15 cellular contexts compared by ENCODE assay signal in the genomic region with DNA sequence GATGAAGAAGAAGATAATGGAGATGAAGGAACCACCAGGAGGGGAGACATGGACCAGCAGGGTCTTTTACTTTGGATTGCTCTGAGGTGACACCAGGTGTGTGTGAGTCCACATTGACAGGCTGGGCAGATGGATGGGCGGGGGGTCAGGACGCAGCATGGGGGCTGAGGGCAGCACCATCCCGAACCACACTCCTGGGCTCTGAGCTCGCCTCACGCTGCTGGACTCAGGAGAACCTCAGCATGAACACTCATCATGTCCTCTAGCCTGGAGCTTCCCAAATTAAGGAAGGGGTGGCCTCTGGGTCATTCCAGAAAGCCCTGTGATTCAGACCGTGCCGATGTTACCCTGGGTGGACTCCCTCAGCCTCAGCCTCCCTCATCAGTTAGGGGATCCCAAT. TPM values are rescaled to one million over a fixed set of nuclear protein-coding genes. Genes with fewer than 3 reads are reported as not detected.
A peak's percentile ranks its signal among the peaks of the same experiment; 100 is the strongest.
DNase-seq lines count a peak whose midpoint lies in the region; ATAC-seq and TF ChIP-seq lines count a peak whose summit lies in the region.
"Had no signal": no experiment of that assay in that cellular context is flagged by ENCODE, and none has a peak within 500 bp of the region (broad histone marks: within the 10 kb centered on the region; RNA-seq: fewer than 3 reads in every experiment).

No MANE protein-coding gene starts in this region.

- H3K36me3 ChIP-seq in mesendoderm (ENCODE audit: control insufficient read depth, insufficient read depth, low read length) (no peaks in the 10 kb centered on the region), upper lobe of right lung (no peaks in the 10 kb centered on the region)

- H3K27ac ChIP-seq in coronary artery = no peak overlapping the region
- peak overlapping the region; percentile 7 for H3K27ac ChIP-seq in mesendoderm (ENCODE audit: low read depth, low read length)
- no peak overlapping the region for H3K27ac ChIP-seq in upper lobe of right lung

- no peak for TF ChIP-seq CTCF in coronary artery (IDR thresholded peaks at IDR 0.05)
- no peak for TF ChIP-seq CTCF in upper lobe of right lung (IDR thresholded peaks at IDR 0.05)

- ATAC-seq in upper lobe of right lung (no peak), HG02852 (IDR thresholded peaks at IDR 0.05; ENCODE audit: unreplicated experiment) (no peak)
- ATAC-seq: K562 had no signal

- no peak overlapping the region for H4K5ac ChIP-seq in mesendoderm (ENCODE audit: low read length)

- H3K9ac ChIP-seq in mesendoderm (ENCODE audit: low read length) = no peak overlapping the region

- H3K4me2 ChIP-seq in mesendoderm (ENCODE audit: low read length) = no peak overlapping the region

- H2BK15ac ChIP-seq in mesendoderm (replicated peaks; ENCODE audit: low read depth) = no peak overlapping the region

- H3K9me3 ChIP-seq in upper lobe of right lung = no peaks in the 10 kb centered on the region

- H3K4me3 ChIP-seq in coronary artery (no peak overlapping the region), mesendoderm (ENCODE audit: low read length) (no peak overlapping the region), upper lobe of right lung (no peak overlapping the region)
- H3K4me3 ChIP-seq: K562 had no signal

- H2AK5ac ChIP-seq in mesendoderm (ENCODE audit: low read length) = no peak overlapping the region

- no peak overlapping the region for H4K8ac ChIP-seq in mesendoderm (ENCODE audit: low read depth, low read length)

- no peak overlapping the region for H2BK5ac ChIP-seq in mesendoderm (ENCODE audit: low read length)

- H3K18ac ChIP-seq in mesendoderm (ENCODE audit: low read length) = no peak overlapping the region

- no peaks in the 10 kb centered on the region for H3K79me2 ChIP-seq in mesendoderm (ENCODE audit: control insufficient read depth, insufficient read depth, low read length)

- no CpG with 5 or more reads among the region's 7 CpGs for WGBS in mesendoderm (ENCODE audit: extremely low coverage, insufficient coverage, low lambda C conversion rate)

- intact Hi-C loops in upper lobe of right lung (cut with DNase I) = no loop called here

- no peak overlapping the region for H3K4ac ChIP-seq in mesendoderm (ENCODE audit: low read depth, low read length)

- no peak overlapping the region for H2BK120ac ChIP-seq in mesendoderm (ENCODE audit: low read depth, low read length)

- DNase-seq in activated T-cell treated with anti-CD3 and anti-CD28 coated beads, Interleukin-2, amount 50 U/mL, for 1 hour = peak; percentile 3
- DNase-seq in activated T-cell treated with anti-CD3 and anti-CD28 coated beads for 4 hours (no peak), coronary artery (ENCODE audit: low spot score) (peak; percentile 46), mesendoderm (no peak), upper lobe of right lung (peak; percentile 39), HuH-7 (ENCODE audit: low spot score) (no peak), UCSD-AML1 (lab: John Stamatoyannopoulos, UW; ENCODE audit: unreplicated experiment) (no peak)
- DNase-seq: C1 segment of cervical spinal cord, NCI-H1417, NCI-H1930, NCI-H446 treated with DMSO at 0.1 percent for 48 hours, NCI-H748 treated with DMSO at 0.1 percent for 48 hours, OCI-M1 had no signal

- H3K79me1 ChIP-seq in mesendoderm (ENCODE audit: low read length) = no peaks in the 10 kb centered on the region

- peak overlapping the region; percentile 56 for H3K56ac ChIP-seq in mesendoderm (ENCODE audit: low read length)

- H3K4me1 ChIP-seq in mesendoderm (ENCODE audit: control insufficient read depth, low read depth, low read length) (peaks cover 3% of the 10 kb centered on the region), upper lobe of right lung (peaks cover 14% of the 10 kb centered on the region)

- H3K27me3 ChIP-seq in mesendoderm (ENCODE audit: insufficient read depth, low read length, poor library complexity) (no peaks in the 10 kb centered on the region), upper lobe of right lung (no peaks in the 10 kb centered on the region)

- no peak overlapping the region for H3K23ac ChIP-seq in mesendoderm (ENCODE audit: low read length)

RNA-seq across cellular contexts. Expression of gene MAP3K14, which starts 50.4 kb away (rescaled TPM):
- 1.6 TPM for polyA plus RNA-seq in mesendoderm (2013, experiment 1 of 2)
- 2.0 TPM for polyA plus RNA-seq in mesendoderm (2013, experiment 2 of 2)
- total RNA-seq in upper lobe of right lung = 9.9 TPM

Comparison
In these comparisons a context has a peak if more than half of its experiments do, and no peak if none do; other contexts are left out.
1. DNase-seq: peak in activated T-cell treated with anti-CD3 and anti-CD28 coated beads, Interleukin-2, amount 50 U/mL, for 1 hour (single experiment), coronary artery (single experiment) and upper lobe of right lung (single experiment); none in activated T-cell treated with anti-CD3 and anti-CD28 coated beads for 4 hours (single experiment), mesendoderm (single experiment), HuH-7 (single experiment) and UCSD-AML1 (single experiment).